In the genomic region with DNA sequence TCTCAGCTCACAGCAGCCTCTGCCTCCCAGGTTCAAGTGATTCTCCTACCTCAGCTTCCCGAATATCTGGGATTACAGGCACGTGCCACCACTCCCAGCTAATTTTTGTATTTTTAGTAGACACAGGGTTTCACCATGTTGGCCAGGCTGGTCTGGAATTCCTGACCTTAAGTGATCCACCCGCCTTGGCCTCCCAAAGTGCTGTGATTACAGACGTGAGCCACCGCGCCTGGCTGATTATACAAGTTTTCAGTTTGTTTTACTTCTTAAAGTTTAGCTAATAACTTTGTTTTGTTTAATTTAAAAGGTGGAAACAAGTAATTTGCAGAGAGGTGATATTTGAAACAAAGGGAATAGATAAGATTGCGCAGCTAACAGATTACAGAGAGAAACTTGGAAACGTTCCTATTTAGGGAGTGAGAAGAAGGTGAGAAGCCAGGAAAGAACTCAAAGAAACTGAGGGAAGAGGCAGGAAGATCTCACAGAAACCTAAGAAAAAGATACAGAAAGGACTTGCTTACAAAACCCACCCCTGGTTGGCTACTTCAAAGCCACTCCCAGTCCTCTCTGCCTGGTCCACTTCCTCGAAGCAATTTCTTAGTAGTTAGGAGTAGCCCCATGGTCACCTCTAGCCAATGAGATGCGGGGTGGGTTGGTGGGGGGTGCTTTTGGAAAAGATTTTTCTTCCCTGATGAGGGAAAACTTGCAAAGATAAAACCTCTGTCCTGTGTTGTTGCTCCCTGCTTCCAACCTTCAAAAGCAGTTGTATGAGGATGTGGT, we compare ENCODE assay signal across 18 cellular contexts. TPM values are rescaled to one million over a fixed set of nuclear protein-coding genes. Genes with fewer than 3 reads are reported as not detected.
A peak's percentile ranks its signal among the peaks of the same experiment; 100 is the strongest.
DNase-seq lines count a peak whose midpoint lies in the region; ATAC-seq, FAIRE-seq and TF ChIP-seq lines count a peak whose summit lies in the region.
"Had no signal": no experiment of that assay in that cellular context is flagged by ENCODE, and none has a peak within 500 bp of the region (broad histone marks: within the 10 kb centered on the region; RNA-seq: fewer than 3 reads in every experiment).

No MANE protein-coding gene starts in this region.

- TF ChIP-seq POLR2A in endothelial cell of umbilical vein (IDR thresholded peaks at IDR 0.05; ENCODE audit: low read depth, low read length) (no peak), thyroid gland (IDR thresholded peaks at IDR 0.05) (no peak)

- no peaks in the 10 kb centered on the region for H3K9me3 ChIP-seq in HEK293 (ENCODE audit: control insufficient read depth, insufficient read depth, low read depth, low read length)
- H3K9me3 ChIP-seq in endothelial cell of umbilical vein (replicated peaks; ENCODE audit: control insufficient read depth, insufficient read depth, low read length), result no peaks in the 10 kb centered on the region
- no peaks in the 10 kb centered on the region for H3K9me3 ChIP-seq in lower lobe of right lung
- no peaks in the 10 kb centered on the region for H3K9me3 ChIP-seq in thyroid gland
- no peaks in the 10 kb centered on the region for H3K9me3 ChIP-seq in left ventricle myocardium inferior (replicated peaks)
- H3K9me3 ChIP-seq: HAP-1, Peyer's patch had no signal

- POLR2A ChIA-PET in HEK293 (lab: Yijun Ruan, JAX) (interaction anchor here (1.0 kb wide), 1 partner anchor 16 kb away, joined by 3 read pairs; no protein-coding TSS in a partner anchor), endothelial cell of umbilical vein (lab: Charles Lee) (no interaction called here)

- no peak overlapping the region for H3K9ac ChIP-seq in endothelial cell of umbilical vein (replicated peaks; ENCODE audit: extremely low read depth, insufficient read depth, low read length)
- H3K9ac ChIP-seq: GM23248 had no signal

- ATAC-seq in lower lobe of right lung (no peak), HG02610 (IDR thresholded peaks at IDR 0.05; ENCODE audit: unreplicated experiment) (no peak), HG02870 (IDR thresholded peaks at IDR 0.05; ENCODE audit: unreplicated experiment) (no peak)
- ATAC-seq: GM12878 had no signal

- H3K36me3 ChIP-seq in HEK293 (ENCODE audit: control insufficient read depth in 2 of 2, insufficient read depth in 1 of 2, low read length in 2 of 2) (no peaks in the 10 kb centered on the region), endothelial cell of umbilical vein (ENCODE audit: control insufficient read depth in 2 of 2, extremely low read depth in 1 of 2, insufficient read depth in 2 of 2, low read length in 2 of 2) (no peaks in the 10 kb centered on the region), lower lobe of right lung (no peaks in the 10 kb centered on the region), thyroid gland (no peaks in the 10 kb centered on the region), left ventricle myocardium inferior (no peaks in the 10 kb centered on the region)
- H3K36me3 ChIP-seq: HAP-1, Peyer's patch had no signal

- WGBS in thyroid gland, 2 donors, result 24 to 35% methylated on average over 10 of the region's 10 CpGs

- no peaks in the 10 kb centered on the region for H4K20me1 ChIP-seq in endothelial cell of umbilical vein (replicated peaks; ENCODE audit: control insufficient read depth, extremely low read depth, insufficient read depth, low read length)

- no peak for FAIRE-seq in endothelial cell of umbilical vein (lab: Jason Lieb, UNC)
- FAIRE-seq: A204.1, GM12878, GM19239 had no signal

- H3K4me1 ChIP-seq in HEK293 (ENCODE audit: control insufficient read depth, insufficient read depth, low read length) (peaks cover 16% of the 10 kb centered on the region), endothelial cell of umbilical vein (ENCODE audit: control insufficient read depth, extremely low read depth, insufficient read depth, low read length) (peaks cover 15% of the 10 kb centered on the region), lower lobe of right lung (peaks cover 38% of the 10 kb centered on the region), thyroid gland (peaks cover 38 to 39% of the 10 kb centered on the region in 2 donors), left ventricle myocardium inferior (peaks cover 35% of the 10 kb centered on the region)

- H3K27ac ChIP-seq in HEK293 (ENCODE audit: extremely low read depth, low read depth, low read length), result no peak overlapping the region
- H3K27ac ChIP-seq in endothelial cell of umbilical vein (ENCODE audit: insufficient read depth, low read depth, low read length), result no peak overlapping the region
- peak overlapping the region; percentile 55 for H3K27ac ChIP-seq in lower lobe of right lung
- peak overlapping the region; percentile 75 to 82 (median 79) for H3K27ac ChIP-seq in thyroid gland
- no peak overlapping the region for H3K27ac ChIP-seq in left ventricle myocardium inferior (replicated peaks)
- H3K27ac ChIP-seq: GM23248, Peyer's patch had no signal

- DNase-seq in endothelial cell of umbilical vein (ENCODE audit: low read depth, low spot score) (no peak), lower lobe of right lung (no peak), thyroid gland (peak; percentile 85 to 88), left ventricle myocardium inferior (no peak)
- DNase-seq: CD4-positive, alpha-beta T cell; DMS153; GF-D8; GM23248; NCI-H1105; NCI-H2081 treated with DMSO at 0.1 percent for 48 hours had no signal

- no peak overlapping the region for H3K4me3 ChIP-seq in HEK293 (ENCODE audit: low read depth, low read length)
- no peak overlapping the region for H3K4me3 ChIP-seq in endothelial cell of umbilical vein (replicated peaks in 1 of 3; ENCODE audit: insufficient read depth in 1 of 3, low read depth in 1 of 3, low read length in 3 of 3)
- H3K4me3 ChIP-seq in lower lobe of right lung, result no peak overlapping the region
- no peak overlapping the region for H3K4me3 ChIP-seq in thyroid gland (replicated peaks in 1 of 3)
- H3K4me3 ChIP-seq in left ventricle myocardium inferior, result no peak overlapping the region
- H3K4me3 ChIP-seq: GM12878, GM23248, HAP-1, Peyer's patch had no signal

- H3K27me3 ChIP-seq in endothelial cell of umbilical vein (ENCODE audit: control insufficient read depth in 2 of 2, insufficient read depth in 2 of 2, low read length in 2 of 2) (no peaks in the 10 kb centered on the region), lower lobe of right lung (ENCODE audit: low read depth) (no peaks in the 10 kb centered on the region), thyroid gland (no peaks in the 10 kb centered on the region), left ventricle myocardium inferior (ENCODE audit: low read depth) (no peaks in the 10 kb centered on the region)
- H3K27me3 ChIP-seq: Peyer's patch had no signal

- TF ChIP-seq CTCF in HEK293 (tag by site-specific recombination; IDR thresholded peaks at IDR 0.05), result no peak
- TF ChIP-seq CTCF in endothelial cell of umbilical vein (IDR thresholded peaks at IDR 0.05; ENCODE audit: extremely low read depth in 1 of 2, insufficient read depth in 1 of 2, low read depth in 1 of 2, low read length in 2 of 2), result no peak
- no peak for TF ChIP-seq CTCF in lower lobe of right lung (IDR thresholded peaks at IDR 0.05)
- TF ChIP-seq CTCF in thyroid gland (IDR thresholded peaks at IDR 0.05), result no peak
- TF ChIP-seq CTCF in left ventricle myocardium inferior (IDR thresholded peaks at IDR 0.05; ENCODE audit: borderline replicate concordance), result no peak

- BruUV-seq in endothelial cell of umbilical vein (replicated peaks; lab: Mats Ljungman, UMichigan), result no TSS peak

- no peaks in the 10 kb centered on the region for H3K9me1 ChIP-seq in endothelial cell of umbilical vein (replicated peaks; ENCODE audit: control insufficient read depth, extremely low read depth, insufficient read depth, low read length)

- intact Hi-C loops in endothelial cell of umbilical vein (cut with micrococcal nuclease) (no loop called here), lower lobe of right lung (cut with DNase I) (no loop called here), thyroid gland (cut with DNase I) (no loop called here), left ventricle myocardium inferior (cut with micrococcal nuclease) (no loop called here)

- dilution Hi-C loops in endothelial cell of umbilical vein (cut with MboI; ENCODE audit: extremely low pct_ligation_motif_present, low sequenced_read_pairs), result no loop called here

- peak overlapping the region; percentile 23 for H2AFZ ChIP-seq in endothelial cell of umbilical vein (ENCODE audit: low read depth, low read length)
- H2AFZ ChIP-seq: GM23248 had no signal

- CTCF ChIA-PET in HEK293 (lab: Yijun Ruan, JAX) (interaction anchor here (0.6 to 0.7 kb wide), 2 partner anchors 43 to 140 kb away, joined by 3 read pairs; no protein-coding TSS in a partner anchor), endothelial cell of umbilical vein (lab: Charles Lee) (interaction anchor here (0.8 kb wide), 1 partner anchor 11 kb away, joined by 3 read pairs; no protein-coding TSS in a partner anchor)

- H3K79me2 ChIP-seq in endothelial cell of umbilical vein (ENCODE audit: control insufficient read depth, insufficient read depth, low read length), result no peaks in the 10 kb centered on the region

- H3K4me2 ChIP-seq in endothelial cell of umbilical vein (ENCODE audit: insufficient read depth, low read length), result no peak overlapping the region

TF ChIP-seq in HEK293, 187 proteins besides CTCF, POLR2A, EP300 and RAD21 (continues in another document):
- TF ChIP-seq ZNF24 (tag by site-specific recombination; IDR thresholded peaks at IDR 0.05) (no peak), GLIS1 (tag by site-specific recombination; IDR thresholded peaks at IDR 0.05) (peak; percentile 52), ZBTB21 (tag by site-specific recombination; IDR thresholded peaks at IDR 0.05) (no peak), ZNF600 (tag by site-specific recombination; IDR thresholded peaks at IDR 0.05) (peak; percentile 47; the same call in 1 of the 2 replicates), ZNF621 (tag by site-specific recombination; IDR thresholded peaks at IDR 0.05) (no peak)

TF ChIP-seq in endothelial cell of umbilical vein, 7 proteins besides CTCF, POLR2A, EP300 and RAD21 (continues in another document):
- TF ChIP-seq, protein P1, sequence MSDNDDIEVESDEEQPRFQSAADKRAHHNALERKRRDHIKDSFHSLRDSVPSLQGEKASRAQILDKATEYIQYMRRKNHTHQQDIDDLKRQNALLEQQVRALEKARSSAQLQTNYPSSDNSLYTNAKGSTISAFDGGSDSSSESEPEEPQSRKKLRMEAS (IDR thresholded peaks at IDR 0.05; ENCODE audit: insufficient read depth, insufficient read length), result no peak
- no peak for TF ChIP-seq GATA2 (IDR thresholded peaks at IDR 0.05; ENCODE audit: insufficient read depth, insufficient read length, low read depth, low read length)
- no peak for TF ChIP-seq POLR2AphosphoS5 (IDR thresholded peaks at IDR 0.05; ENCODE audit: insufficient read depth, low read depth, low read length)

RNA-seq across cellular contexts. Expression of a gene that starts 15.0 kb away (rescaled TPM):
- total RNA-seq in endothelial cell of umbilical vein (70.4 and 122 TPM in 2 replicates), lower lobe of right lung (178 TPM), thyroid gland (100 to 1,000 TPM in 1 of 4 donors, 10 to 100 TPM in 3; 67.8 to 158 (median 90.7) TPM), left ventricle myocardium inferior (358 TPM)
- polyA plus RNA-seq in endothelial cell of umbilical vein, result 84.8 and 91.1 TPM in 2 replicates
- polyA plus RNA-seq in endothelial cell of umbilical vein (2011; cell fraction: cytosol; rRNA removed), result 102 and 105 TPM in 2 replicates
- polyA plus RNA-seq in endothelial cell of umbilical vein (2011; cell fraction: nucleus; rRNA removed), result 49.1 and 58.9 TPM in 2 replicates
- 192 and 244 TPM in 2 replicates for polyA plus RNA-seq in endothelial cell of umbilical vein (2012)
- 67.0 and 86.1 TPM in 2 replicates for polyA minus RNA-seq in endothelial cell of umbilical vein
- 12.6 TPM for polyA minus RNA-seq in endothelial cell of umbilical vein (2011; cell fraction: cytosol; rRNA and poly(A)+ RNA removed)
- 32.6 and 32.8 TPM in 2 replicates for polyA minus RNA-seq in endothelial cell of umbilical vein (2011; cell fraction: nucleus; rRNA and poly(A)+ RNA removed)

Comparison
In these comparisons a context has a peak if more than half of its experiments do, and no peak if none do; other contexts are left out.
1. H3K27ac ChIP-seq: peak in lower lobe of right lung (single experiment) and thyroid gland (3 of 3); none in HEK293 (single experiment), endothelial cell of umbilical vein (single experiment) and left ventricle myocardium inferior (single experiment).
2. DNase-seq: peak in thyroid gland (2 of 2); none in endothelial cell of umbilical vein (single experiment), lower lobe of right lung (single experiment) and left ventricle myocardium inferior (single experiment).